Comparison of ENCODE assay signal across 21 cellular contexts in genomic region chr2:126898636-126899035, GRCh38. TPM values are rescaled to one million over a fixed set of nuclear protein-coding genes. Genes with fewer than 3 reads are reported as not detected.
DNase-seq lines count a peak whose midpoint lies in the region; ATAC-seq, FAIRE-seq and TF ChIP-seq lines count a peak whose summit lies in the region.
"Had no signal": no experiment of that assay in that cellular context is flagged by ENCODE, and none has a peak within 500 bp of the region (broad histone marks: within the 10 kb centered on the region; RNA-seq: fewer than 3 reads in every experiment).

Gene TEX51, plus strand, starts transcription at chr2:126898890. Its CDS starts 29 bp downstream, at chr2:126898919.

- TF ChIP-seq POLR2A in right lobe of liver (IDR thresholded peaks at IDR 0.05): no peak

- H3K4me3 ChIP-seq in right lobe of liver (no peak within 1 kb of the TSS), small intestine (ENCODE audit: low read depth in 1 of 2, low read length in 2 of 2) (no peak within 1 kb of the TSS)
- H3K4me3 ChIP-seq: BLaER1 had no signal

- peaks cover 6% of the 10 kb centered on the region for H3K9me3 Mint-ChIP-seq in chondrocyte (ENCODE audit: low read depth)
- H3K9me3 Mint-ChIP-seq in activated T-helper 2 cell treated with anti-CD3 and anti-CD28 coated beads, Interferon-gamma antibody, Interleukin-2, Interleukin-4, amounts not matched to agents 10 μg/mL and 5 μg/mL and 100 μg/mL, durations not matched to agents 14 hours and 24 hours and 36 hours: no peaks in the 10 kb centered on the region

- H3K27ac ChIP-seq in right lobe of liver (no peak within 1 kb of the TSS), small intestine (ENCODE audit: low read depth in 1 of 2, low read length in 1 of 2) (no peak within 1 kb of the TSS)
- H3K27ac ChIP-seq: BLaER1 had no signal

- H3K4me3 Mint-ChIP-seq in chondrocyte (ENCODE audit: unreplicated experiment): no peak within 1 kb of the TSS
- no peak within 1 kb of the TSS for H3K4me3 Mint-ChIP-seq in activated T-helper 2 cell treated with anti-CD3 and anti-CD28 coated beads, Interferon-gamma antibody, Interleukin-2, Interleukin-4, amounts not matched to agents 10 μg/mL and 5 μg/mL and 100 μg/mL, durations not matched to agents 14 hours and 24 hours and 36 hours (ENCODE audit: low read depth)
- H3K4me3 Mint-ChIP-seq: CD8-positive, alpha-beta T cell had no signal

- no peaks in the 10 kb centered on the region for H3K4me1 ChIP-seq in right lobe of liver
- no peaks in the 10 kb centered on the region for H3K4me1 ChIP-seq in small intestine (ENCODE audit: control insufficient read depth in 2 of 2, insufficient read depth in 1 of 2, low read depth in 1 of 2, low read length in 1 of 2)

- no peaks in the 10 kb centered on the region for H3K36me3 Mint-ChIP-seq in chondrocyte (ENCODE audit: low read depth)
- H3K36me3 Mint-ChIP-seq in activated T-helper 2 cell treated with anti-CD3 and anti-CD28 coated beads, Interferon-gamma antibody, Interleukin-2, Interleukin-4, amounts not matched to agents 10 μg/mL and 5 μg/mL and 100 μg/mL, durations not matched to agents 14 hours and 24 hours and 36 hours (ENCODE audit: low read depth): no peaks in the 10 kb centered on the region
- H3K36me3 Mint-ChIP-seq: CD8-positive, alpha-beta T cell had no signal

- H3K4me1 Mint-ChIP-seq in chondrocyte (ENCODE audit: low read depth): no peaks in the 10 kb centered on the region
- H3K4me1 Mint-ChIP-seq in activated T-helper 2 cell treated with anti-CD3 and anti-CD28 coated beads, Interferon-gamma antibody, Interleukin-2, Interleukin-4, amounts not matched to agents 10 μg/mL and 5 μg/mL and 100 μg/mL, durations not matched to agents 14 hours and 24 hours and 36 hours (ENCODE audit: low read depth): no peaks in the 10 kb centered on the region
- H3K4me1 Mint-ChIP-seq: IgD-negative memory B cell had no signal

- TF ChIP-seq CTCF in chondrocyte (IDR thresholded peaks at IDR 0.05): no peak
- no peak for TF ChIP-seq CTCF in right lobe of liver (IDR thresholded peaks at IDR 0.05)

- H3K27me3 ChIP-seq in right lobe of liver: no peaks in the 10 kb centered on the region
- H3K27me3 ChIP-seq in small intestine (ENCODE audit: control insufficient read depth in 2 of 2, insufficient read depth in 2 of 2, low read length in 2 of 2): no peaks in the 10 kb centered on the region
- H3K27me3 ChIP-seq: BLaER1 had no signal

- intact Hi-C loops in right lobe of liver (cut with DNase I): no loop called here
- intact Hi-C loops in activated T-helper 2 cell treated with anti-CD3 and anti-CD28 coated beads, Interferon-gamma antibody, Interleukin-2, Interleukin-4, amounts not matched to agents 10 μg/mL and 5 μg/mL and 100 μg/mL, durations not matched to agents 14 hours and 24 hours and 36 hours (cut with micrococcal nuclease): no loop called here

- peaks cover 6% of the 10 kb centered on the region for H3K27me3 Mint-ChIP-seq in chondrocyte (ENCODE audit: low read depth)
- no peaks in the 10 kb centered on the region for H3K27me3 Mint-ChIP-seq in activated T-helper 2 cell treated with anti-CD3 and anti-CD28 coated beads, Interferon-gamma antibody, Interleukin-2, Interleukin-4, amounts not matched to agents 10 μg/mL and 5 μg/mL and 100 μg/mL, durations not matched to agents 14 hours and 24 hours and 36 hours (ENCODE audit: low read depth)

- H3K27ac Mint-ChIP-seq in chondrocyte (ENCODE audit: unreplicated experiment): no peak within 1 kb of the TSS
- H3K27ac Mint-ChIP-seq in activated T-helper 2 cell treated with anti-CD3 and anti-CD28 coated beads, Interferon-gamma antibody, Interleukin-2, Interleukin-4, amounts not matched to agents 10 μg/mL and 5 μg/mL and 100 μg/mL, durations not matched to agents 14 hours and 24 hours and 36 hours: no peak within 1 kb of the TSS
- H3K27ac Mint-ChIP-seq: CD8-positive, alpha-beta T cell; IgD-negative memory B cell had no signal

- DNase-seq in activated CD8-positive, alpha-beta memory T cell treated with anti-CD3 and anti-CD28 coated beads, Interleukin-2, amount 50 U/mL, for 48 hours: peak; percentile 32
- DNase-seq in activated CD8-positive, alpha-beta memory T cell treated with anti-CD3 and anti-CD28 coated beads, Interleukin-2, amount 50 U/mL, for 4 hours: no peak
- peak; percentile 43 for DNase-seq in chondrocyte (ENCODE audit: low spot score)
- DNase-seq in right lobe of liver: peak in 1 of 3 donors; percentile 50
- DNase-seq in small intestine: peak; percentile 8
- DNase-seq in DMS79 treated with DMSO at 0.1 percent for 48 hours (lab: John Stamatoyannopoulos, UW): no peak
- DNase-seq in activated T-helper 2 cell treated with anti-CD3 and anti-CD28 coated beads, Interferon-gamma antibody, Interleukin-2, Interleukin-4, amounts not matched to agents 10 μg/mL and 5 μg/mL and 100 μg/mL, durations not matched to agents 14 hours and 24 hours and 36 hours (ENCODE audit: low spot score): no peak
- DNase-seq: CD8-positive, alpha-beta T cell; H7; NCI-H1105; NCI-H187; NCI-H69; OCI-M1; RPMI8226 had no signal

- no peaks in the 10 kb centered on the region for H3K9me3 ChIP-seq in right lobe of liver
- H3K9me3 ChIP-seq in small intestine (ENCODE audit: control insufficient read depth, low read depth): no peaks in the 10 kb centered on the region

- H3K36me3 ChIP-seq in right lobe of liver: no peaks in the 10 kb centered on the region
- H3K36me3 ChIP-seq in small intestine (ENCODE audit: control insufficient read depth in 2 of 2, insufficient read depth in 2 of 2, low read length in 2 of 2): no peaks in the 10 kb centered on the region
- H3K36me3 ChIP-seq: BLaER1 had no signal

- ATAC-seq in right lobe of liver (peak in 3 of 4 donors; percentile 54 to 87 (median 63)), GM18520 (IDR thresholded peaks at IDR 0.05; ENCODE audit: unreplicated experiment) (no peak)
- ATAC-seq: CD8-positive, alpha-beta T cell had no signal

- FAIRE-seq in small intestine (lab: Jason Lieb, UNC): no peak
- FAIRE-seq: A204.1 had no signal

- 53% methylated on average over 4 of the region's 5 CpGs for WGBS in right lobe of liver (ENCODE audit: insufficient coverage, low coverage, low lambda C conversion rate, missing lambda C conversion rate)
- WGBS in small intestine, 3 donors: 25 to 66% (median 38%) methylated on average over 5 of the region's 5 CpGs

RNA-seq across cellular contexts. Expression of gene TEX51, which starts in this region (rescaled TPM):
- total RNA-seq in chondrocyte (not detected in 3 replicates), right lobe of liver (under 1 TPM in 1 of 6 experiments, not detected in 5; 0.66 TPM)
- polyA plus RNA-seq in small intestine: not detected
- not detected in 2 replicates for total RNA-seq in activated T-helper 2 cell treated with anti-CD3 and anti-CD28 coated beads, Interferon-gamma antibody, Interleukin-2, Interleukin-4, amounts not matched to agents 10 μg/mL and 5 μg/mL and 100 μg/mL, durations not matched to agents 14 hours and 24 hours and 36 hours
- total RNA-seq: CD8-positive, alpha-beta T cell; G401; H7; HT1080; LHCN-M2 had no signal
- polyA plus RNA-seq: IgD-negative memory B cell had no signal

Comparison
In these comparisons a context has a peak if more than half of its experiments do, and no peak if none do; other contexts are left out.
1. Peak in DNase-seq in chondrocyte; RNA of the gene not detected or under 1 TPM.
2. Peak in ATAC-seq in right lobe of liver; RNA of the gene not detected or under 1 TPM.
3. Peak in DNase-seq in small intestine; RNA of the gene not detected or under 1 TPM.